Comparison of ENCODE assay signal across 8 cellular contexts in the genomic region with DNA sequence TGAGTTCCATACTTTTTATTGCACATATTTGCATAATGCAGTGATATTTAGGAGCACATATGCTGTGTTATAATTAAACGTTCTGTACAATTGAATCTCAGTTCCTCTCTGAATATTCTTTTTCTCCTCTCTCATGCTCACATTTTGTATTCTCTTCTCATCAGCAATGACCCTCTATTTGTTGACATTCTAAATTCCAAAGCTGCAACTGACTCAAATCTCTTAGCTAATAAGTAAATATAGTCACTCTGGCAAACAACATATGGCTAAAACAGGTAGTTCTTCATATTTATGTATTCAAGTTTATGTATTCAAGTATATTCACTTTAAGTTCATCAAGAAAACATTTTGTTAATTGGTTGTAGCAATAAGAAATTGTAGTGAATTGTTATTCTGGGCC.
"Had no signal": no experiment of that assay in that cellular context is flagged by ENCODE, and none has a peak within 500 bp of the region (broad histone marks: within the 10 kb centered on the region; RNA-seq: fewer than 3 reads in every experiment).

No MANE protein-coding gene starts in this region.

- DNase-seq: GDM1, GF-D8 had no signal

- ATAC-seq: GM12878 had no signal

- H3K4me3 ChIP-seq: GM12878 had no signal

- FAIRE-seq: G401.6, GM12878, GM12891, GM12892, GM18507, GM19239 had no signal
